Comparison of ENCODE assay signal across 8 cellular contexts in the genomic region with DNA sequence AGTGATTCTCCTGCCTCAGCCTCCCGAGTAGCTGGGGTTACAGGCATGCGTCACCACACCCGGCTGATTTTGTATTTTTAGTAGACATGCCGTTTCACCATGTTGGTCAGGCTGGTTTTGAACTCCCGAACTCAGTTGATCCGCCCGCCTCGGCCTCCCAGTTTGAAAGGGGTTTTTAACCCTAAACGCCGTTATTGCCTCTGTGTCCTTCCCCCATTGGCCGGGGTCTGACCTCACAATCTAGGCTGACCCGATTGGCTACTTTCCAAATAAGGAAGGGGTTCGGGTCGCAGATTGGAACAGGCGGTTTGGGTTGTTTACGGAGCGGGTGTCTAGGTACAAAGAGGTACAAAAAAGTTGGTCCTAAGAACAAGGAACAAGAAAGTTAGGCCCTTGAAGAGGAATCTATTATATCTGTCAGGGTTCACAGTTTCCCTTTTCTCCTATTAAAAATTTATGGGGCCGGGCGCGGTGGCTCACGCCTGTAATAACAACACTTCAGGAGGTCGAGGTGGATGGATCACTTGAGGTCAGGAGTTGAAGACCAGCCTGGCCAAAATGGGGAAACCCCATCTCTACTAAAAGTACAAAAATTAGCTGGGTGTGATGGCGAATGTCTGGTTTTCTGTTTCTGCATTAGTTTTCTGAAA. TPM values are rescaled to one million over a fixed set of nuclear protein-coding genes. Genes with fewer than 3 reads are reported as not detected.
DNase-seq lines count a peak whose midpoint lies in the region; ATAC-seq, FAIRE-seq and TF ChIP-seq lines count a peak whose summit lies in the region.

No MANE protein-coding gene starts in this region.

- H3K27ac Mint-ChIP-seq in HFFc6: peak overlapping the region; percentile 99
- peak overlapping the region; percentile 97 for H3K27ac Mint-ChIP-seq in central memory CD8-positive, alpha-beta T cell (ENCODE audit: low read depth)

- H3K9me3 Mint-ChIP-seq in HFFc6: peaks cover 65% of the 10 kb centered on the region
- H3K9me3 Mint-ChIP-seq in central memory CD8-positive, alpha-beta T cell: no peaks in the 10 kb centered on the region

- H4K20me1 ChIP-seq in HepG2 (ENCODE audit: insufficient read depth, low read length): peaks cover 5% of the 10 kb centered on the region; the same call in 1 of the 2 replicates

- BruUV-seq in HepG2 (replicated peaks; lab: Mats Ljungman, UMichigan): no TSS peak

- no peak overlapping the region for H2AFZ ChIP-seq in HepG2 (ENCODE audit: low read length)

- no peak for FAIRE-seq in HepG2 (lab: Jason Lieb, UNC)

- H3K4me3 Mint-ChIP-seq in HFFc6: peak overlapping the region; percentile 100
- peak overlapping the region; percentile 99 for H3K4me3 Mint-ChIP-seq in central memory CD8-positive, alpha-beta T cell

- WGBS in HepG2 (ENCODE audit: low lambda C conversion rate): 19% methylated on average over 21 of the region's 23 CpGs

- CTCF ChIA-PET in HepG2 (lab: Yijun Ruan, JAX; ENCODE audit: low intra/inter-chr PET ratio, low total read pairs): no interaction called here

- peak overlapping the region; percentile 95 for H3K9ac ChIP-seq in HepG2 (ENCODE audit: insufficient read depth, low read depth, low read length)

- H3K27me3 ChIP-seq in WERI-Rb-1 (ENCODE audit: insufficient read depth, low read depth, severe bottlenecking) (no peaks in the 10 kb centered on the region), HepG2 (ENCODE audit: control insufficient read depth in 1 of 2, insufficient read depth in 2 of 2, low read length in 2 of 2) (no peaks in the 10 kb centered on the region; a peak in 1 of 5 replicates)

- no peak for ATAC-seq in central memory CD8-positive, alpha-beta T cell (replicated peaks; ENCODE audit: extremely low read depth, poor library complexity, severe bottlenecking)
- ATAC-seq in HepG2: peak; percentile 23
- no peak for ATAC-seq in HG03095 (IDR thresholded peaks at IDR 0.05; ENCODE audit: unreplicated experiment)

- intact Hi-C loops in HepG2 (cut with micrococcal nuclease; ENCODE audit: unreplicated experiment): loop anchor here (2.0 to 5.0 kb wide), 2 partner anchors 89 to 204 kb away; a partner anchor contains a TSS

- 0 out of 2 replicates have a peak, but pooled peaks cover 13% of the 10 kb centered on the region for H3K4me1 Mint-ChIP-seq in HFFc6 (ENCODE audit: low read depth)
- peaks cover 33% of the 10 kb centered on the region for H3K4me1 Mint-ChIP-seq in central memory CD8-positive, alpha-beta T cell

- no peak for TF ChIP-seq EP300 in HepG2 (IDR thresholded peaks at IDR 0.05; ENCODE audit: low read depth in 2 of 2, low read length in 2 of 2)
- no peak for TF ChIP-seq EP300 in HepG2 (CRISPR knock-in tag; IDR thresholded peaks at IDR 0.05; ENCODE audit: borderline replicate concordance)

- peaks cover 53% of the 10 kb centered on the region for H3K79me2 ChIP-seq in HepG2 (ENCODE audit: insufficient read depth, low read length)

- 0 out of 4 replicates have a peak, but pooled peaks of 1 of the 2 experiments have one; percentile 28 for TF ChIP-seq POLR2A in HepG2 (IDR thresholded peaks at IDR 0.05; ENCODE audit: insufficient read depth in 1 of 2, low read depth in 2 of 2, low read length in 2 of 2)

- DNase-seq in AG10803 (ENCODE audit: low read depth): peak; percentile 1
- no peak for DNase-seq in HFFc6
- DNase-seq in WERI-Rb-1: peak; percentile 38
- peak; percentile 30 for DNase-seq in central memory CD8-positive, alpha-beta T cell (ENCODE audit: low spot score in 2 of 2)
- peak; percentile 58 for DNase-seq in HepG2 (ENCODE audit: low spot score)
- peak in 2 of 3 donors; percentile 16 to 36 for DNase-seq in stimulated activated CD4-positive, alpha-beta T cell treated with anti-CD3 and anti-CD28 coated beads, TNF-alpha, amount 100 ng/mL, for 48 hours (ENCODE audit: low read depth in 3 of 3)
- DNase-seq in NK-92 treated with Interleukin-12 subunit alpha and Interleukin-12 subunit beta, amount 100 ng/mL, for 24 hours (lab: John Stamatoyannopoulos, UW): no peak

- peak overlapping the region; percentile 76 for H3K4me2 ChIP-seq in HepG2 (ENCODE audit: low read depth, low read length)

- H3K36me3 Mint-ChIP-seq in HFFc6 (ENCODE audit: low read depth): peaks cover 53% of the 10 kb centered on the region
- peaks cover 9% of the 10 kb centered on the region for H3K36me3 Mint-ChIP-seq in central memory CD8-positive, alpha-beta T cell (ENCODE audit: insufficient read depth)

- peaks cover 21% of the 10 kb centered on the region for H3K36me3 ChIP-seq in WERI-Rb-1
- peaks cover 0 to 1% of the 10 kb centered on the region in 2 experiments; a peak in 2 of 5 replicates for H3K36me3 ChIP-seq in HepG2 (replicated peaks in 1 of 2; ENCODE audit: control insufficient read depth in 1 of 2, insufficient read depth in 2 of 2, low read length in 2 of 2)

- H3K27ac ChIP-seq in WERI-Rb-1 (peak overlapping the region; percentile 99), HepG2 (ENCODE audit: extremely low read length, insufficient read depth, low read length) (peak overlapping the region; percentile 99)

- H3K4me1 ChIP-seq in HepG2 (ENCODE audit: insufficient read depth, low read length): peaks cover 33% of the 10 kb centered on the region

- TF ChIP-seq CTCF in AG10803 (conservative IDR thresholded peaks at IDR 0.05; ENCODE audit: low read length) (no peak), HFFc6 (IDR thresholded peaks at IDR 0.05) (no peak), WERI-Rb-1 (IDR thresholded peaks at IDR 0.05; ENCODE audit: low read depth, low read length) (no peak), HepG2 (CRISPR knock-in tag; IDR thresholded peaks at IDR 0.05) (no peak)

- H3K27me3 Mint-ChIP-seq in HFFc6 (ENCODE audit: insufficient read depth): peaks cover 1% of the 10 kb centered on the region
- no peaks in the 10 kb centered on the region for H3K27me3 Mint-ChIP-seq in central memory CD8-positive, alpha-beta T cell

- in situ Hi-C loops in HepG2 (cut with HindIII; ENCODE audit: extremely low pct_ligation_motif_present, low pct_unique_long_range_greater_than_20kb): no loop called here

- POLR2A ChIA-PET in HepG2 (lab: Yijun Ruan, JAX): interaction anchor here (1.2 to 3.0 kb wide), 5 partner anchors 13 to 699 kb away, joined by 4 to 35 read pairs (median 10); a partner anchor contains a TSS

- no peak for TF ChIP-seq RAD21 in HepG2 (CRISPR knock-in tag; IDR thresholded peaks at IDR 0.05)

- H3K4me3 ChIP-seq in AG10803 (ENCODE audit: low read length) (peak overlapping the region; percentile 92), WERI-Rb-1 (ENCODE audit: low read depth, low read length) (peak overlapping the region; percentile 95), HepG2 (replicated peaks in 1 of 3; ENCODE audit: insufficient read depth in 1 of 3, low read depth in 2 of 3, low read length in 3 of 3) (peak overlapping the region; percentile 80 to 91 (median 90))

- H3K9me3 ChIP-seq in WERI-Rb-1 (ENCODE audit: severe bottlenecking): peaks cover 12% of the 10 kb centered on the region
- H3K9me3 ChIP-seq in HepG2 (ENCODE audit: low read length): no peaks in the 10 kb centered on the region

RNA-seq across cellular contexts. Expression of a gene that starts 1.0 kb away (rescaled TPM):
- 1 to 10 TPM; 2.9 to 4.4 (median 3.5) TPM for total RNA-seq in HFFc6 (2021; fragmentation: NEBNext Ultra II Directional; extraction: Animal tissue kit (Norgen Biotek cat#: 25700))
- 10.6 and 12.8 TPM in 2 replicates for total RNA-seq in HepG2 (2016; rRNA removed; fragmentation: Illumina TruSeq; extraction: Trizol)
- total RNA-seq in HepG2 (2016; cell fraction: cytosol; rRNA removed; fragmentation: Illumina TruSeq; extraction: Trizol; ENCODE audit: low read depth): 1.2 and 1.7 TPM in 2 replicates
- 10.1 and 11.6 TPM in 2 replicates for total RNA-seq in HepG2 (2016; cell fraction: insoluble cytoplasmic fraction; rRNA removed; fragmentation: Illumina TruSeq; extraction: Trizol)
- total RNA-seq in HepG2 (2016; cell fraction: membrane; rRNA removed; fragmentation: Illumina TruSeq; extraction: Trizol): 4.2 and 8.1 TPM in 2 replicates
- total RNA-seq in HepG2 (2016; cell fraction: nucleus; rRNA removed; fragmentation: Illumina TruSeq; extraction: Trizol): 12.7 and 17.2 TPM in 2 replicates
- polyA plus RNA-seq in HepG2 (2011; rRNA removed): 3.5 and 3.6 TPM in 2 replicates
- polyA plus RNA-seq in HepG2 (2011; cell fraction: cytosol; rRNA removed): 1.4 and 2.5 TPM in 2 replicates
- polyA plus RNA-seq in HepG2 (2011; cell fraction: nucleus; rRNA removed): 3.0 and 3.4 TPM in 2 replicates
- polyA plus RNA-seq in HepG2 (2012): 3.7 and 6.1 TPM in 2 replicates
- polyA plus RNA-seq in HepG2 (2016; cell fraction: cytosol; fragmentation: Illumina TruSeq; extraction: Trizol; ENCODE audit: low read depth): 0.58 and 0.64 TPM in 2 replicates
- polyA plus RNA-seq in HepG2 (2016; cell fraction: insoluble cytoplasmic fraction; fragmentation: Illumina TruSeq; extraction: Trizol; ENCODE audit: low read depth): 10.5 and 10.9 TPM in 2 replicates
- polyA plus RNA-seq in HepG2 (2016; cell fraction: membrane; fragmentation: Illumina TruSeq; extraction: Trizol; ENCODE audit: low read depth): 1.9 and 2.1 TPM in 2 replicates
- polyA plus RNA-seq in HepG2 (2016; cell fraction: nucleus; fragmentation: Illumina TruSeq; extraction: Trizol; ENCODE audit: insufficient read depth, low read depth): 10.5 and 14.1 TPM in 2 replicates
- polyA minus RNA-seq in HepG2 (2011; rRNA and poly(A)+ RNA removed; ENCODE audit: low replicate concordance): 0.65 and 1.6 TPM in 2 replicates
- polyA minus RNA-seq in HepG2 (2011; cell fraction: cytosol; rRNA and poly(A)+ RNA removed): 4.0 and 4.7 TPM in 2 replicates
- polyA minus RNA-seq in HepG2 (2011; cell fraction: nucleus; rRNA and poly(A)+ RNA removed): 20.2 and 30.8 TPM in 2 replicates

RNA-seq across cellular contexts. Expression of a gene that starts 34.0 kb away (rescaled TPM):
- 1 to 10 TPM; 3.2 to 4.9 (median 4.2) TPM for total RNA-seq in HFFc6 (2021; fragmentation: NEBNext Ultra II Directional; extraction: Animal tissue kit (Norgen Biotek cat#: 25700))
- 0.66 and 1.0 TPM in 2 replicates for total RNA-seq in HepG2 (2016; rRNA removed; fragmentation: Illumina TruSeq; extraction: Trizol)
- 0.30 and 0.35 TPM in 2 replicates for total RNA-seq in HepG2 (2016; cell fraction: cytosol; rRNA removed; fragmentation: Illumina TruSeq; extraction: Trizol; ENCODE audit: low read depth)
- total RNA-seq in HepG2 (2016; cell fraction: insoluble cytoplasmic fraction; rRNA removed; fragmentation: Illumina TruSeq; extraction: Trizol): 0.61 and 0.97 TPM in 2 replicates
- total RNA-seq in HepG2 (2016; cell fraction: membrane; rRNA removed; fragmentation: Illumina TruSeq; extraction: Trizol): 0.24 and 0.56 TPM in 2 replicates
- 0.40 and 0.97 TPM in 2 replicates for total RNA-seq in HepG2 (2016; cell fraction: nucleus; rRNA removed; fragmentation: Illumina TruSeq; extraction: Trizol)
- 0.25 and 0.49 TPM in 2 replicates for polyA plus RNA-seq in HepG2 (2011; rRNA removed)
- polyA plus RNA-seq in HepG2 (2011; cell fraction: cytosol; rRNA removed): 0.24 and 0.35 TPM in 2 replicates
- polyA plus RNA-seq in HepG2 (2011; cell fraction: nucleus; rRNA removed): 0.32 and 0.40 TPM in 2 replicates
- 0.40 and 0.59 TPM in 2 replicates for polyA plus RNA-seq in HepG2 (2012)
- 0.07 and 0.24 TPM in 2 replicates for polyA plus RNA-seq in HepG2 (2016; cell fraction: cytosol; fragmentation: Illumina TruSeq; extraction: Trizol; ENCODE audit: low read depth)
- 0.87 and 1.4 TPM in 2 replicates for polyA plus RNA-seq in HepG2 (2016; cell fraction: insoluble cytoplasmic fraction; fragmentation: Illumina TruSeq; extraction: Trizol; ENCODE audit: low read depth)
- polyA plus RNA-seq in HepG2 (2016; cell fraction: membrane; fragmentation: Illumina TruSeq; extraction: Trizol; ENCODE audit: low read depth): 0.13 and 0.23 TPM in 2 replicates
- 0.73 and 1.4 TPM in 2 replicates for polyA plus RNA-seq in HepG2 (2016; cell fraction: nucleus; fragmentation: Illumina TruSeq; extraction: Trizol; ENCODE audit: insufficient read depth, low read depth)
- polyA minus RNA-seq in HepG2 (2011; rRNA and poly(A)+ RNA removed; ENCODE audit: low replicate concordance): 0.07 and 0.24 TPM in 2 replicates
- not detected in 2 replicates for polyA minus RNA-seq in HepG2 (2011; cell fraction: cytosol; rRNA and poly(A)+ RNA removed)
- polyA minus RNA-seq in HepG2 (2011; cell fraction: nucleus; rRNA and poly(A)+ RNA removed): 1.4 and 2.0 TPM in 2 replicates

RNA-seq across cellular contexts. Expression of a gene that starts 45.2 kb away (rescaled TPM):
- total RNA-seq in HFFc6 (2021; fragmentation: NEBNext Ultra II Directional; extraction: Animal tissue kit (Norgen Biotek cat#: 25700)): 1 to 10 TPM in 4 of 6 experiments, under 1 TPM in 2; 0.50 to 5.4 (median 4.5) TPM
- total RNA-seq in HepG2 (2016; rRNA removed; fragmentation: Illumina TruSeq; extraction: Trizol): not detected in 2 replicates
- not detected in 2 replicates for total RNA-seq in HepG2 (2016; cell fraction: cytosol; rRNA removed; fragmentation: Illumina TruSeq; extraction: Trizol; ENCODE audit: low read depth)
- not detected in 2 replicates for total RNA-seq in HepG2 (2016; cell fraction: insoluble cytoplasmic fraction; rRNA removed; fragmentation: Illumina TruSeq; extraction: Trizol)
- total RNA-seq in HepG2 (2016; cell fraction: membrane; rRNA removed; fragmentation: Illumina TruSeq; extraction: Trizol): not detected in 2 replicates
- not detected in 2 replicates for total RNA-seq in HepG2 (2016; cell fraction: nucleus; rRNA removed; fragmentation: Illumina TruSeq; extraction: Trizol)
- 0.01 TPM in 1 of 2 replicates, not detected in the other for polyA plus RNA-seq in HepG2 (2011; rRNA removed)
- not detected in 2 replicates for polyA plus RNA-seq in HepG2 (2011; cell fraction: cytosol; rRNA removed)
- not detected in 2 replicates for polyA plus RNA-seq in HepG2 (2011; cell fraction: nucleus; rRNA removed)
- 0.20 and 0.54 TPM in 2 replicates for polyA plus RNA-seq in HepG2 (2012)
- polyA plus RNA-seq in HepG2 (2016; cell fraction: cytosol; fragmentation: Illumina TruSeq; extraction: Trizol; ENCODE audit: low read depth): not detected in 2 replicates
- polyA plus RNA-seq in HepG2 (2016; cell fraction: insoluble cytoplasmic fraction; fragmentation: Illumina TruSeq; extraction: Trizol; ENCODE audit: low read depth): not detected in 2 replicates
- polyA plus RNA-seq in HepG2 (2016; cell fraction: membrane; fragmentation: Illumina TruSeq; extraction: Trizol; ENCODE audit: low read depth): not detected in 2 replicates
- polyA plus RNA-seq in HepG2 (2016; cell fraction: nucleus; fragmentation: Illumina TruSeq; extraction: Trizol; ENCODE audit: insufficient read depth, low read depth): not detected in 2 replicates
- not detected in 2 replicates for polyA minus RNA-seq in HepG2 (2011; rRNA and poly(A)+ RNA removed; ENCODE audit: low replicate concordance)
- polyA minus RNA-seq in HepG2 (2011; cell fraction: cytosol; rRNA and poly(A)+ RNA removed): not detected in 2 replicates
- polyA minus RNA-seq in HepG2 (2011; cell fraction: nucleus; rRNA and poly(A)+ RNA removed): not detected in 2 replicates

Comparison
In these comparisons a context has a peak if more than half of its experiments do, and no peak if none do; other contexts are left out.
1. DNase-seq: peak in AG10803 (single experiment), WERI-Rb-1 (single experiment), central memory CD8-positive, alpha-beta T cell (2 of 2), HepG2 (single experiment) and stimulated activated CD4-positive, alpha-beta T cell treated with anti-CD3 and anti-CD28 coated beads, TNF-alpha, amount 100 ng/mL, for 48 hours (2 of 3); none in HFFc6 (single experiment) and NK-92 treated with Interleukin-12 subunit alpha and Interleukin-12 subunit beta, amount 100 ng/mL, for 24 hours (single experiment).
2. Peak in every context shown above with its lines, with median percentiles within 50 percentile points of each other: H3K4me3 ChIP-seq.